7 cellular contexts compared by ENCODE assay signal in the genomic region with DNA sequence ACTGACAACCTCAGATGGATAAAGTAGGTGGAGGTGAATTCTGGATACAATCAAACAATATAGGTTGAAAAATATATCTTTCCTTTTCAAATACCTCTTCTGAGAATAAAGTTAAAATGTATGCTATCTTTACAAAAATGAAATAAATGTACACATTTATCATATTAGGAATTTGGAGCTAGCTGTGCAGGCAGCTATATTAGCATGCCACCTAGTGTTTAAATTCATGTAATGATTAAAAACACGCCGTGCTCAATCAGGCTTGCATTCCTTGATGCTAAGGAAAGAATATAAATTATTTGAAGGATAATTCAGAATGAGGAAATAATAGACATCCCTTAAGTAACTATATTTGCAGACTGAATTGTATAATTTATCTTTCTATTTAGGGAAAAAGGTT.
DNase-seq lines count a peak whose midpoint lies in the region; ATAC-seq, FAIRE-seq and TF ChIP-seq lines count a peak whose summit lies in the region.
"Not testable (repeated sequence)": the region's sequence is repeated elsewhere in the genome, so short reads cannot be mapped to it uniquely, and the experiment has no call there.

No MANE protein-coding gene starts in this region.

- H3K4me1 ChIP-seq in DND-41 (ENCODE audit: insufficient read depth, low read length); OCI-LY3 (ENCODE audit: low read length); small intestine (ENCODE audit: control insufficient read depth in 2 of 2, insufficient read depth in 1 of 2, low read depth in 1 of 2, low read length in 1 of 2): not testable (repeated sequence)

- in situ Hi-C loops in KBM-7 (cut with MboI; ENCODE audit: low pct_unique_long_range_greater_than_20kb, low sequenced_read_pairs) = not testable (repeated sequence)

- not testable (repeated sequence) for DNase-seq in DND-41, small intestine
- DNase-seq in KBM-7 = peak; percentile 3

- H2AFZ ChIP-seq in DND-41 (ENCODE audit: low read depth, low read length); OCI-LY3 (ENCODE audit: low read depth, low read length): not testable (repeated sequence)

- H3K9me3 ChIP-seq in DND-41 (ENCODE audit: insufficient read depth, low read length, severe bottlenecking); OCI-LY3 (ENCODE audit: insufficient read depth, low read length); small intestine (ENCODE audit: control insufficient read depth, low read depth): not testable (repeated sequence)

- H3K27me3 ChIP-seq in DND-41 (ENCODE audit: insufficient read depth, low read length, poor library complexity); OCI-LY3 (ENCODE audit: low read depth, low read length); small intestine (ENCODE audit: control insufficient read depth in 2 of 2, insufficient read depth in 2 of 2, low read length in 2 of 2): not testable (repeated sequence)

- not testable (repeated sequence) for H3K79me2 ChIP-seq in DND-41 (ENCODE audit: insufficient read depth, low read length); OCI-LY3 (ENCODE audit: low read length)

- H3K4me2 ChIP-seq in DND-41 (ENCODE audit: insufficient read depth, low read length); OCI-LY3 (ENCODE audit: low read length): not testable (repeated sequence)

- 0 to 45% methylated on average over 2 of the region's 2 CpGs; no CpG with 5 or more reads in 1 of the 3 donors for WGBS in small intestine, 3 donors

- not testable (repeated sequence) for ATAC-seq in DND-41 (ENCODE audit: insufficient read depth, low read depth)

- H3K36me3 ChIP-seq in DND-41 (ENCODE audit: insufficient read depth, low read length); OCI-LY3 (replicated peaks; ENCODE audit: low read depth, low read length); small intestine (ENCODE audit: control insufficient read depth in 2 of 2, insufficient read depth in 2 of 2, low read length in 2 of 2): not testable (repeated sequence)

- peak; percentile 48 for TF ChIP-seq CTCF in 22Rv1 (IDR thresholded peaks at IDR 0.05)
- peak; percentile 37 for TF ChIP-seq CTCF in DND-41 (IDR thresholded peaks at IDR 0.05; ENCODE audit: borderline replicate concordance, extremely low read depth, low read length, poor library complexity, severe bottlenecking)
- TF ChIP-seq CTCF in OCI-LY3 (IDR thresholded peaks at IDR 0.05; ENCODE audit: low read depth, low read length) = peak; percentile 38
- peak; percentile 69 for TF ChIP-seq CTCF in VCaP (conservative IDR thresholded peaks at IDR 0.05)

- H3K4me3 ChIP-seq in DND-41 (ENCODE audit: low read depth in 1 of 2, low read length in 2 of 2); OCI-LY3 (ENCODE audit: low read length); small intestine (ENCODE audit: low read depth in 1 of 2, low read length in 2 of 2): not testable (repeated sequence)

- FAIRE-seq in islet of Langerhans (lab: Jason Lieb, UNC) (peak; percentile 81), small intestine (lab: Jason Lieb, UNC) (peak; percentile 94)

- not testable (repeated sequence) for H4K20me1 ChIP-seq in DND-41 (ENCODE audit: insufficient read depth, low read length); OCI-LY3 (ENCODE audit: insufficient read depth, low read length)

- not testable (repeated sequence) for H3K27ac ChIP-seq in 22Rv1; DND-41 (ENCODE audit: low read length); OCI-LY3 (ENCODE audit: low read length); VCaP; small intestine (ENCODE audit: low read depth in 1 of 2, low read length in 1 of 2)

- not testable (repeated sequence) for H3K9ac ChIP-seq in DND-41 (ENCODE audit: low read depth, low read length); OCI-LY3 (ENCODE audit: low read length)
